8 cellular contexts compared by ENCODE assay signal in the genomic region with DNA sequence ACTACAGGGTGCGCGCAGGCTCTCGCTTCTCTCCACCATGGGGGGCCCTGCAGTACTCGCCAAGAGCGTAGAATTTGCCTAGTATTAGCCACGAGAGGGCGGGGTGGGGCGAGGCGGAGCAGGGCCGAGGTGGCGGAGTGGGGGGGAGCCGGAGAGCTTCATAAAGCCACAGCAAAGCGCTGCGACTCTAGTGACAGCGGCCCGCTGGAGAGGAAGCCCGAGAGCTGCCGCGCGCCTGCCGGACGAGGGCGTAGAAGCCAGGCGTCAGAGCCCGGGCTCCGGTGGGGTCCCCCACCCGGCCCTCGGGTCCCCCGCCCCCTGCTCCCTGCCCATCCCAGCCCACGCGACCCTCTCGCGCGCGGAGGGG. TPM values are rescaled to one million over a fixed set of nuclear protein-coding genes. Genes with fewer than 3 reads are reported as not detected.
A peak's percentile ranks its signal among the peaks of the same experiment; 100 is the strongest.
DNase-seq lines count a peak whose midpoint lies in the region; ATAC-seq and TF ChIP-seq lines count a peak whose summit lies in the region.

A gene with protein sequence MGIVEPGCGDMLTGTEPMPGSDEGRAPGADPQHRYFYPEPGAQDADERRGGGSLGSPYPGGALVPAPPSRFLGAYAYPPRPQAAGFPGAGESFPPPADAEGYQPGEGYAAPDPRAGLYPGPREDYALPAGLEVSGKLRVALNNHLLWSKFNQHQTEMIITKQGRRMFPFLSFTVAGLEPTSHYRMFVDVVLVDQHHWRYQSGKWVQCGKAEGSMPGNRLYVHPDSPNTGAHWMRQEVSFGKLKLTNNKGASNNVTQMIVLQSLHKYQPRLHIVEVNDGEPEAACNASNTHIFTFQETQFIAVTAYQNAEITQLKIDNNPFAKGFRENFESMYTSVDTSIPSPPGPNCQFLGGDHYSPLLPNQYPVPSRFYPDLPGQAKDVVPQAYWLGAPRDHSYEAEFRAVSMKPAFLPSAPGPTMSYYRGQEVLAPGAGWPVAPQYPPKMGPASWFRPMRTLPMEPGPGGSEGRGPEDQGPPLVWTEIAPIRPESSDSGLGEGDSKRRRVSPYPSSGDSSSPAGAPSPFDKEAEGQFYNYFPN (plus strand): TSS at position 190 of the 367 bp plus-strand sequence. CDS start 219 bp downstream, outside the sequence.

- no peaks in the 10 kb centered on the region for H3K4me1 ChIP-seq in HAP-1

- H3K4me3 ChIP-seq in HAP-1 (peak within 1 kb of the TSS; percentile 27), astrocyte of the spinal cord (ENCODE audit: low read depth, low read length) (no peak within 1 kb of the TSS)

- peak; percentile 24 for TF ChIP-seq CTCF in astrocyte of the spinal cord (IDR thresholded peaks at IDR 0.05; ENCODE audit: low read depth, low read length)

- DNase-seq in GM03348 (ENCODE audit: low spot score) = peak; percentile 60
- DNase-seq in HAP-1 (ENCODE audit: low spot score in 2 of 2) = peak; percentile 74 to 89
- peak; percentile 47 for DNase-seq in NCI-H1092 (lab: John Stamatoyannopoulos, UW)
- peak; percentile 8 for DNase-seq in T1000 (lab: John Stamatoyannopoulos, UW)
- DNase-seq in astrocyte of the spinal cord (ENCODE audit: low read depth, low spot score) = no peak
- DNase-seq in left lobe of liver (ENCODE audit: low spot score) = no peak
- DNase-seq in stimulated activated CD4-positive, alpha-beta T cell treated with anti-CD3 and anti-CD28 coated beads, TNF-alpha, amount 100 ng/mL, for 48 hours (ENCODE audit: low read depth in 3 of 3) = peak; percentile 84 to 92 (median 87)
- no peak for DNase-seq in HCEC 1CT

- no peaks in the 10 kb centered on the region for H3K9me3 ChIP-seq in HAP-1

- H3K27me3 ChIP-seq in HAP-1 (ENCODE audit: low read depth) = peaks cover 32% of the 10 kb centered on the region

- peak; percentile 68 for ATAC-seq in left lobe of liver

- in situ Hi-C loops in HAP-1 (cut with MboI; ENCODE audit: low sequenced_read_pairs) = no loop called here
- in situ Hi-C loops in astrocyte of the spinal cord (cut with HindIII; ENCODE audit: low sequenced_read_pairs) = no loop called here

- H3K36me3 ChIP-seq in HAP-1 (replicated peaks) = no peaks in the 10 kb centered on the region

RNA-seq across cellular contexts. Expression of the gene that starts here (rescaled TPM):
- 0.38 TPM for total RNA-seq in left lobe of liver

Comparison
In these comparisons a context has a peak if more than half of its experiments do, and no peak if none do; other contexts are left out.
1. Peak in ATAC-seq in left lobe of liver; RNA of the gene not detected or under 1 TPM.
2. DNase-seq: peak in GM03348 (single experiment), HAP-1 (2 of 2), NCI-H1092 (single experiment), T1000 (single experiment) and stimulated activated CD4-positive, alpha-beta T cell treated with anti-CD3 and anti-CD28 coated beads, TNF-alpha, amount 100 ng/mL, for 48 hours (3 of 3); none in astrocyte of the spinal cord (single experiment), left lobe of liver (single experiment) and HCEC 1CT (single experiment).